ENCODE assay signal across 8 cellular contexts in genomic region chr4:60201052-60201673, GRCh38.
DNase-seq lines count a peak whose midpoint lies in the region; ATAC-seq and TF ChIP-seq lines count a peak whose summit lies in the region.

No MANE protein-coding gene starts in this region.

- H3K4me1 ChIP-seq in gastroesophageal sphincter (no peaks in the 10 kb centered on the region), psoas muscle (no peaks in the 10 kb centered on the region)

- H3K27ac ChIP-seq in VCaP (no peak overlapping the region), gastroesophageal sphincter (no peak overlapping the region), psoas muscle (no peak overlapping the region)

- ATAC-seq in HG02759 (IDR thresholded peaks at IDR 0.05; ENCODE audit: unreplicated experiment) (peak; percentile 93), gastroesophageal sphincter (no peak), psoas muscle (no peak)

- H3K36me3 ChIP-seq in gastroesophageal sphincter: no peaks in the 10 kb centered on the region
- H3K36me3 ChIP-seq in psoas muscle (ENCODE audit: insufficient read depth in 1 of 2, low read depth in 1 of 2): no peaks in the 10 kb centered on the region

- WGBS in gastroesophageal sphincter (ENCODE audit: low coverage in 1 of 2), 2 donors: 10 to 12% methylated on average over 3 of the region's 3 CpGs
- WGBS in psoas muscle, 3 donors: 9 to 10% (median 10%) methylated on average over 3 of the region's 3 CpGs

- TF ChIP-seq POLR2A in gastroesophageal sphincter (IDR thresholded peaks at IDR 0.05): no peak

- peak; percentile 31 for DNase-seq in AG08396 (ENCODE audit: low spot score)
- peak; percentile 49 for DNase-seq in NCI-H146 (lab: John Stamatoyannopoulos, UW)
- DNase-seq in psoas muscle: no peak
- no peak for DNase-seq in occipital lobe (lab: John Stamatoyannopoulos, UW)

- no peak for TF ChIP-seq EP300 in gastroesophageal sphincter (IDR thresholded peaks at IDR 0.05)

- H3K9me3 ChIP-seq in gastroesophageal sphincter (no peaks in the 10 kb centered on the region), psoas muscle (no peaks in the 10 kb centered on the region)

- H3K27me3 ChIP-seq in gastroesophageal sphincter (no peaks in the 10 kb centered on the region), psoas muscle (ENCODE audit: insufficient read depth in 3 of 3, low read length in 2 of 3) (no peaks in the 10 kb centered on the region)

- intact Hi-C loops in psoas muscle (cut with DNase I): no loop called here

- TF ChIP-seq CTCF in GM12875 (IDR thresholded peaks at IDR 0.05; ENCODE audit: borderline replicate concordance, insufficient read depth, low read depth, low read length): peak; percentile 78
- peak; percentile 90 for TF ChIP-seq CTCF in VCaP (conservative IDR thresholded peaks at IDR 0.05)
- TF ChIP-seq CTCF in gastroesophageal sphincter (IDR thresholded peaks at IDR 0.05): peak; percentile 70 to 90 (median 74)
- peak; percentile 45 for TF ChIP-seq CTCF in psoas muscle (IDR thresholded peaks at IDR 0.05)

- no peak overlapping the region for H3K4me3 ChIP-seq in GM12875 (ENCODE audit: low read depth, low read length)
- H3K4me3 ChIP-seq in gastroesophageal sphincter: no peak overlapping the region
- H3K4me3 ChIP-seq in psoas muscle: no peak overlapping the region

Comparison
In these comparisons a context has a peak if more than half of its experiments do, and no peak if none do; other contexts are left out.
1. DNase-seq: peak in AG08396 (single experiment) and NCI-H146 (single experiment); none in psoas muscle (0 of 2) and occipital lobe (single experiment).
2. Peak in every context shown above with its lines, with median percentiles within 50 percentile points of each other: CTCF ChIP-seq.